In the genomic region with DNA sequence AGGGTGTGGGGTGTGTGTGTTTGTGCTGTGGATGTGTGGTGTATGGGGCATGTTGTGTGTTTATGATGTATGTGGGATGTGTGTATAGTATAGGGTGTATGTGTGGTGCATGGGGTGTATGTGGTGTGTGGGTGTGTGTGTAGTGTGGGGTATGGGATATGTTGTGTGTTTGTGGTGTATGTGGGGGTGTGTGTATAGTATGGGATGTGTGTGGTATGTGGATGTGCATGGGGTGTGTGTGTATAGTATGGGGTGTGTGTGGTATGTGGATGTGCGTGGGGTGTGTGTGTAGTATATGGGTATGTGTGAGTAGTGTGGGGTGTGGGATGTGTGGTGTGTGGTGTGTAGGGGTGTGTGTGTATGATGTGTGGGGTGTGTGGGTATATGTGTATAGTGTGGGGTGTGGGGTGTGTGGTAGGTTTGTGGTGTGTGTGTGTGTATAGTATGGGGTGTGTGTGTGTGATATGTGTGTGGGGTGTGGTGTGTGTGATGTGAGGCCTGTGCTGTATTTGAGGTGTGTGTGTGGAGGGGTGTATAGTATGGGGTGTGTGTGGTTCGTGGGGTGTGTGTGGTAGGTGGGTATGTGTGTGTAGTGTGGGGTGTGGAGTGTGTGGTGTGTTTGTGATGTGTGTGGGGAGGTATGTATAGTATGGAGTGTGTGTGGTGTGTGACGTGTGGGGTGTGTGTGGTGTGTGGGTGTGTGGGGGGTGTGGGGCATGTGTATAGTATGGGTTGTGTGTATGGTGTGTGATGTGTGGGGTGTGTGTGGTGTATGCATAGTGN, we compare ENCODE assay signal across 33 cellular contexts. TPM values are rescaled to one million over a fixed set of nuclear protein-coding genes. Genes with fewer than 3 reads are reported as not detected.
A peak's percentile ranks its signal among the peaks of the same experiment; 100 is the strongest.
DNase-seq lines count a peak whose midpoint lies in the region; ATAC-seq and TF ChIP-seq lines count a peak whose summit lies in the region.
"Had no signal": no experiment of that assay in that cellular context is flagged by ENCODE, and none has a peak within 500 bp of the region (broad histone marks: within the 10 kb centered on the region; RNA-seq: fewer than 3 reads in every experiment).

No MANE protein-coding gene starts in this region.

- H3K27me3 Mint-ChIP-seq in activated T-cell treated with anti-CD3 and anti-CD28 coated beads, Interleukin-2, amount 50 U/mL, for 24 hours: no peaks in the 10 kb centered on the region
- no peaks in the 10 kb centered on the region for H3K27me3 Mint-ChIP-seq in stimulated activated memory B cell treated with anti-CD40 and anti-IgM and Interleukin-4, amounts not matched to agents 10 μg/mL and 1 μg/mL and 100 μg/mL, for 72 hours
- no peaks in the 10 kb centered on the region for H3K27me3 Mint-ChIP-seq in activated naive CD8-positive, alpha-beta T cell treated with anti-CD3 and anti-CD28 coated beads for 36 hours
- H3K27me3 Mint-ChIP-seq: activated naive CD8-positive, alpha-beta T cell; CD4-positive, CD25-positive, alpha-beta regulatory T cell; stimulated activated naive B cell treated with anti-CD40 and anti-IgM and Interleukin-4, amounts not matched to agents 10 μg/mL and 1 μg/mL and 100 μg/mL, for 72 hours had no signal

- no peaks in the 10 kb centered on the region for H3K36me3 ChIP-seq in gastroesophageal sphincter
- H3K36me3 ChIP-seq: suprapubic skin had no signal

- H3K4me3 ChIP-seq in gastroesophageal sphincter: no peak overlapping the region
- H3K4me3 ChIP-seq: A549, suprapubic skin had no signal

- peaks cover 54% of the 10 kb centered on the region for H3K4me1 Mint-ChIP-seq in activated T-cell treated with anti-CD3 and anti-CD28 coated beads, Interleukin-2, amount 50 U/mL, for 24 hours (ENCODE audit: low read depth)
- peaks cover 33% of the 10 kb centered on the region for H3K4me1 Mint-ChIP-seq in stimulated activated memory B cell treated with anti-CD40 and anti-IgM and Interleukin-4, amounts not matched to agents 10 μg/mL and 1 μg/mL and 100 μg/mL, for 72 hours
- peaks cover 36% of the 10 kb centered on the region for H3K4me1 Mint-ChIP-seq in activated naive CD8-positive, alpha-beta T cell treated with anti-CD3 and anti-CD28 coated beads for 36 hours

- peak; percentile 20 for ATAC-seq in gastroesophageal sphincter
- peak; percentile 21 for ATAC-seq in stimulated activated memory B cell treated with anti-CD40 and anti-IgM and Interleukin-4, amounts not matched to agents 10 μg/mL and 1 μg/mL and 100 μg/mL, for 72 hours
- ATAC-seq: A549; activated CD4-positive, CD25-positive, alpha-beta regulatory T cell treated with anti-CD3 and anti-CD28 coated beads, Interleukin-2, amount 50 U/mL, for 24 hours; Right ventricle myocardium inferior; SK-N-SH treated with all-trans-retinoic acid at 6 μM for 48 hours; stimulated activated naive B cell treated with anti-CD40 and anti-IgM and Interleukin-4, amounts not matched to agents 10 μg/mL and 1 μg/mL and 100 μg/mL, for 72 hours had no signal

- no peaks in the 10 kb centered on the region for H3K27me3 ChIP-seq in gastroesophageal sphincter
- H3K27me3 ChIP-seq: suprapubic skin had no signal

- H3K27ac Mint-ChIP-seq in activated T-cell treated with anti-CD3 and anti-CD28 coated beads, Interleukin-2, amount 50 U/mL, for 24 hours: no peak overlapping the region
- H3K27ac Mint-ChIP-seq in stimulated activated memory B cell treated with anti-CD40 and anti-IgM and Interleukin-4, amounts not matched to agents 10 μg/mL and 1 μg/mL and 100 μg/mL, for 72 hours: no peak overlapping the region
- H3K27ac Mint-ChIP-seq in activated naive CD8-positive, alpha-beta T cell treated with anti-CD3 and anti-CD28 coated beads for 36 hours: no peak overlapping the region
- H3K27ac Mint-ChIP-seq: activated naive CD8-positive, alpha-beta T cell; CD4-positive, CD25-positive, alpha-beta regulatory T cell; nephron progenitor cell; stimulated activated naive B cell treated with anti-CD40 and anti-IgM and Interleukin-4, amounts not matched to agents 10 μg/mL and 1 μg/mL and 100 μg/mL, for 72 hours; T-helper 1 cell treated with Interleukin-12 subunit alpha and Interleukin-12 subunit beta and Interleukin-4 antibody, amounts not matched to agents 30 μg/mL and 1 μg/mL, for 36 hours had no signal

- 65 to 71% methylated on average over 3 of the region's 3 CpGs for WGBS in gastroesophageal sphincter (ENCODE audit: low coverage in 1 of 2), 2 donors

- no peak for TF ChIP-seq POLR2A in gastroesophageal sphincter (IDR thresholded peaks at IDR 0.05)

- H3K27ac ChIP-seq in gastroesophageal sphincter: no peak overlapping the region
- H3K27ac ChIP-seq: A549, epithelial cell of prostate, suprapubic skin had no signal

- TF ChIP-seq EP300 in gastroesophageal sphincter (IDR thresholded peaks at IDR 0.05): no peak

- H3K4me1 ChIP-seq in gastroesophageal sphincter: no peaks in the 10 kb centered on the region
- H3K4me1 ChIP-seq: A549 had no signal

- H3K9me3 ChIP-seq in gastroesophageal sphincter: no peaks in the 10 kb centered on the region
- H3K9me3 ChIP-seq: A549, suprapubic skin had no signal

- peaks cover 7% of the 10 kb centered on the region for H3K36me3 Mint-ChIP-seq in activated T-cell treated with anti-CD3 and anti-CD28 coated beads, Interleukin-2, amount 50 U/mL, for 24 hours (ENCODE audit: low read depth)
- no peaks in the 10 kb centered on the region for H3K36me3 Mint-ChIP-seq in stimulated activated memory B cell treated with anti-CD40 and anti-IgM and Interleukin-4, amounts not matched to agents 10 μg/mL and 1 μg/mL and 100 μg/mL, for 72 hours
- peaks cover 10% of the 10 kb centered on the region for H3K36me3 Mint-ChIP-seq in activated naive CD8-positive, alpha-beta T cell treated with anti-CD3 and anti-CD28 coated beads for 36 hours
- H3K36me3 Mint-ChIP-seq: activated naive CD8-positive, alpha-beta T cell; CD4-positive, CD25-positive, alpha-beta regulatory T cell had no signal

- peaks cover 5% of the 10 kb centered on the region for H3K9me3 Mint-ChIP-seq in activated T-cell treated with anti-CD3 and anti-CD28 coated beads, Interleukin-2, amount 50 U/mL, for 24 hours
- peaks cover 8% of the 10 kb centered on the region for H3K9me3 Mint-ChIP-seq in stimulated activated memory B cell treated with anti-CD40 and anti-IgM and Interleukin-4, amounts not matched to agents 10 μg/mL and 1 μg/mL and 100 μg/mL, for 72 hours
- H3K9me3 Mint-ChIP-seq in activated naive CD8-positive, alpha-beta T cell treated with anti-CD3 and anti-CD28 coated beads for 36 hours: peaks cover 9% of the 10 kb centered on the region
- H3K9me3 Mint-ChIP-seq: CD4-positive, CD25-positive, alpha-beta regulatory T cell; nephron progenitor cell had no signal

- DNase-seq in activated T-cell treated with anti-CD3 and anti-CD28 coated beads, Interleukin-2, amount 50 U/mL, for 24 hours: peak; percentile 32
- DNase-seq in activated T-cell treated with anti-CD3 and anti-CD28 coated beads for 4 hours (no peak), T-helper 9 cell (no peak)
- no peak for DNase-seq in activated naive CD8-positive, alpha-beta T cell treated with anti-CD3 and anti-CD28 coated beads for 36 hours
- DNase-seq: activated CD4-positive, alpha-beta T cell treated with anti-CD3 and anti-CD28 coated beads, Interleukin-2, amount 50 U/mL, for 48 hours; activated effector memory CD4-positive, alpha-beta T cell treated with Interleukin-2 at 50 U/mL for 16 hours; CD4-positive, CD25-positive, alpha-beta regulatory T cell; effector CD4-positive, alpha-beta T cell; hypothalamus; Karpas-422; mammary epithelial cell; NCI-H1417; NCI-H2029 treated with DMSO at 0.1 percent for 48 hours; NCI-H2227 treated with DMSO at 0.1 percent for 48 hours; NCI-H526; nephron progenitor cell; stimulated activated naive B cell treated with anti-CD40 and anti-IgM and Interleukin-4, amounts not matched to agents 10 μg/mL and 1 μg/mL and 100 μg/mL, for 72 hours had no signal

- no peak overlapping the region for H3K4me3 Mint-ChIP-seq in activated T-cell treated with anti-CD3 and anti-CD28 coated beads, Interleukin-2, amount 50 U/mL, for 24 hours
- no peak overlapping the region for H3K4me3 Mint-ChIP-seq in stimulated activated memory B cell treated with anti-CD40 and anti-IgM and Interleukin-4, amounts not matched to agents 10 μg/mL and 1 μg/mL and 100 μg/mL, for 72 hours
- no peak overlapping the region for H3K4me3 Mint-ChIP-seq in activated naive CD8-positive, alpha-beta T cell treated with anti-CD3 and anti-CD28 coated beads for 36 hours
- H3K4me3 Mint-ChIP-seq: activated naive CD8-positive, alpha-beta T cell; CD4-positive, CD25-positive, alpha-beta regulatory T cell; nephron progenitor cell; stimulated activated naive B cell treated with anti-CD40 and anti-IgM and Interleukin-4, amounts not matched to agents 10 μg/mL and 1 μg/mL and 100 μg/mL, for 72 hours; T-helper 1 cell treated with Interleukin-12 subunit alpha and Interleukin-12 subunit beta and Interleukin-4 antibody, amounts not matched to agents 30 μg/mL and 1 μg/mL, for 36 hours had no signal

- TF ChIP-seq CTCF in gastroesophageal sphincter (IDR thresholded peaks at IDR 0.05): no peak

RNA-seq across cellular contexts. Expression of gene ECSCR, which starts 10.5 kb away (rescaled TPM):
- total RNA-seq in gastroesophageal sphincter: 10 to 100 TPM in 3 of 4 donors, 1 to 10 TPM in 1; 7.6 to 34.9 (median 21.8) TPM
- total RNA-seq in activated naive CD8-positive, alpha-beta T cell treated with anti-CD3 and anti-CD28 coated beads for 36 hours: under 1 TPM; 0.36 to 0.49 TPM
- total RNA-seq: bronchial epithelial cell, mammary epithelial cell, osteocyte had no signal

RNA-seq across cellular contexts. Expression of gene DNAJC18, which starts 12.7 kb away (rescaled TPM):
- 10 to 100 TPM in 3 of 4 donors, 1 to 10 TPM in 1; 7.6 to 27.7 (median 14.5) TPM for total RNA-seq in gastroesophageal sphincter
- 10 to 100 TPM; 20.5 to 21.8 TPM for total RNA-seq in activated naive CD8-positive, alpha-beta T cell treated with anti-CD3 and anti-CD28 coated beads for 36 hours

RNA-seq across cellular contexts. Expression of gene SMIM33, which starts 18.7 kb away (rescaled TPM):
- not detected for total RNA-seq in gastroesophageal sphincter
- total RNA-seq in activated naive CD8-positive, alpha-beta T cell treated with anti-CD3 and anti-CD28 coated beads for 36 hours: under 1 TPM in 1 of 2 experiments, not detected in 1; 0.16 TPM
- total RNA-seq: aorta, bronchial epithelial cell, glomerular endothelial cell, mammary epithelial cell, osteocyte, Right ventricle myocardium inferior, skeletal muscle tissue, suprapubic skin, urinary bladder had no signal

RNA-seq across cellular contexts. Expression of gene STING1, which starts 30.5 kb away (rescaled TPM):
- 10 to 100 TPM; 36.3 to 63.7 (median 50.6) TPM for total RNA-seq in gastroesophageal sphincter
- total RNA-seq in activated naive CD8-positive, alpha-beta T cell treated with anti-CD3 and anti-CD28 coated beads for 36 hours: 10 to 100 TPM; 37.4 to 40.5 TPM

RNA-seq across cellular contexts. Expression of gene SPATA24, which starts 48.2 kb away (rescaled TPM):
- total RNA-seq in gastroesophageal sphincter: 10 to 100 TPM in 2 of 4 donors, 1 to 10 TPM in 2; 1.5 to 13.5 (median 6.3) TPM
- total RNA-seq in activated naive CD8-positive, alpha-beta T cell treated with anti-CD3 and anti-CD28 coated beads for 36 hours: 1 to 10 TPM; 2.2 to 4.0 TPM

Comparison
In these comparisons a context has a peak if more than half of its experiments do, and no peak if none do; other contexts are left out.
1. RNA of gene ECSCR, which starts 10.5 kb away (total RNA-seq): 7.6 to 34.9 TPM in gastroesophageal sphincter; 0.36 to 0.49 TPM in activated naive CD8-positive, alpha-beta T cell treated with anti-CD3 and anti-CD28 coated beads for 36 hours; every median in the first group is over 4 times any median in the second.